26 cellular contexts compared by ENCODE assay signal in genomic region chr1:55826413-55827080, GRCh38.
DNase-seq lines count a peak whose midpoint lies in the region; ATAC-seq and TF ChIP-seq lines count a peak whose summit lies in the region.
"Had no signal": no experiment of that assay in that cellular context is flagged by ENCODE, and none has a peak within 500 bp of the region (broad histone marks: within the 10 kb centered on the region; RNA-seq: fewer than 3 reads in every experiment).

No MANE protein-coding gene starts in this region.

- no peak overlapping the region for H3K4me2 ChIP-seq in hepatocyte

- no peaks in the 10 kb centered on the region for H3K79me2 ChIP-seq in hepatocyte

- H3K4me3 Mint-ChIP-seq in CD4-positive, alpha-beta memory T cell: no peak overlapping the region
- H3K4me3 Mint-ChIP-seq: activated T-cell treated with anti-CD3 and anti-CD28 coated beads, Interleukin-2, amount 50 U/mL, for 72 hours; natural killer cell; T-helper 17 cell had no signal

- no peak overlapping the region for H3K27ac Mint-ChIP-seq in CD4-positive, alpha-beta memory T cell
- H3K27ac Mint-ChIP-seq: activated naive CD4-positive, alpha-beta T cell treated with anti-CD3 and anti-CD28 coated beads, Interleukin-2, amount 50 U/mL, for 72 hours; activated T-cell treated with anti-CD3 and anti-CD28 coated beads, Interleukin-2, amount 50 U/mL, for 72 hours; natural killer cell; T-helper 17 cell had no signal

- no peaks in the 10 kb centered on the region for H3K27me3 ChIP-seq in adipocyte (replicated peaks; ENCODE audit: control insufficient read depth, insufficient read depth, low read length)
- H3K27me3 ChIP-seq in hepatocyte: no peaks in the 10 kb centered on the region
- no peaks in the 10 kb centered on the region for H3K27me3 ChIP-seq in CD4-positive, alpha-beta memory T cell (ENCODE audit: insufficient read depth, low read length)
- H3K27me3 ChIP-seq: BE2C, heart right ventricle, left lung, SJSA1 had no signal

- H3K27ac ChIP-seq in hepatocyte: peak overlapping the region; percentile 63
- H3K27ac ChIP-seq in CD4-positive, alpha-beta memory T cell (ENCODE audit: low read depth, low read length): no peak overlapping the region
- H3K27ac ChIP-seq: 22Rv1, heart right ventricle, left lung, SJSA1 had no signal

- TF ChIP-seq CTCF in hepatocyte (IDR thresholded peaks at IDR 0.05; ENCODE audit: poor library complexity): no peak

- no peak overlapping the region for H3K9ac ChIP-seq in adipocyte (ENCODE audit: low read length)

- H3K4me1 ChIP-seq in adipocyte (ENCODE audit: control insufficient read depth, insufficient read depth, low read length) (peaks cover 14% of the 10 kb centered on the region), hepatocyte (ENCODE audit: insufficient read depth) (peaks cover 40% of the 10 kb centered on the region)
- no peaks in the 10 kb centered on the region for H3K4me1 ChIP-seq in CD4-positive, alpha-beta memory T cell (ENCODE audit: insufficient read depth, low read length)
- H3K4me1 ChIP-seq: BE2C, heart right ventricle had no signal

- 84% methylated on average over 4 of the region's 4 CpGs for WGBS in hepatocyte (ENCODE audit: low lambda C conversion rate, missing lambda C conversion rate)

- no peaks in the 10 kb centered on the region for H3K9me2 ChIP-seq in hepatocyte (replicated peaks; ENCODE audit: insufficient read depth)

- H3K36me3 ChIP-seq in adipocyte (ENCODE audit: control insufficient read depth, insufficient read depth, low read length, severe bottlenecking) (no peaks in the 10 kb centered on the region), hepatocyte (replicated peaks; ENCODE audit: insufficient read depth, low read depth) (no peaks in the 10 kb centered on the region)
- H3K36me3 ChIP-seq in CD4-positive, alpha-beta memory T cell (ENCODE audit: insufficient read depth, low read length): no peaks in the 10 kb centered on the region
- H3K36me3 ChIP-seq: BE2C, heart right ventricle, left lung, SJSA1 had no signal

- no peaks in the 10 kb centered on the region for H3K4me1 Mint-ChIP-seq in CD4-positive, alpha-beta memory T cell
- H3K4me1 Mint-ChIP-seq: natural killer cell, T-helper 17 cell had no signal

- H3K27me3 Mint-ChIP-seq in CD4-positive, alpha-beta memory T cell: no peaks in the 10 kb centered on the region

- intact Hi-C loops in CD4-positive, alpha-beta memory T cell (cut with micrococcal nuclease): no loop called here
- intact Hi-C loops in left colon (cut with DNase I, micrococcal nuclease): no loop called here

- ATAC-seq in left colon: no peak
- ATAC-seq in GM18909 (IDR thresholded peaks at IDR 0.05; ENCODE audit: poor library complexity, unreplicated experiment): no peak
- ATAC-seq: activated naive CD4-positive, alpha-beta T cell treated with anti-CD3 and anti-CD28 coated beads, Interleukin-2, amount 50 U/mL, for 72 hours; activated T-cell treated with anti-CD3 and anti-CD28 coated beads, Interleukin-2, amount 50 U/mL, for 72 hours; GM12878; natural killer cell; T-helper 17 cell had no signal

- DNase-seq in DMS 273 (lab: John Stamatoyannopoulos, UW; ENCODE audit: unreplicated experiment) (peak; percentile 18), DMS 273 treated with DMSO at 0.1 percent for 48 hours (lab: John Stamatoyannopoulos, UW) (no peak), adipocyte (ENCODE audit: low read depth) (peak; percentile 9), hepatocyte (ENCODE audit: low spot score) (no peak), Ammon's horn (ENCODE audit: low spot score) (no peak), left colon (no peak)
- no peak for DNase-seq in CD4-positive, alpha-beta memory T cell
- DNase-seq: activated CD4-positive, alpha-beta T cell treated with anti-CD3 and anti-CD28 coated beads for 4 hours; activated T-cell treated with anti-CD3 and anti-CD28 coated beads, Interleukin-2, amount 50 U/mL, for 72 hours; BE2C; central memory CD4-positive, alpha-beta T cell; COR-L47; heart right ventricle; left lung; midbrain; natural killer cell; NCI-H69; stimulated activated CD4-positive, alpha-beta T cell treated with anti-CD3 and anti-CD28 coated beads, Interleukin-12 subunit alpha, Interleukin-12 subunit beta, amount 100 ng/mL, for 4 hours; stimulated activated CD4-positive, alpha-beta T cell treated with anti-CD3 and anti-CD28 coated beads, Interleukin-4, amount 100 ng/mL, for 4 hours; stimulated activated naive CD4-positive, alpha-beta T cell treated with Interleukin-2 at 50 U/mL for 16 hours; T-helper 17 cell had no signal

- H3K9me3 Mint-ChIP-seq in CD4-positive, alpha-beta memory T cell: peaks cover 0 to 4% (median 0%) of the 10 kb centered on the region in 8 donors
- H3K9me3 Mint-ChIP-seq: natural killer cell had no signal

- no peak overlapping the region for H2AFZ ChIP-seq in hepatocyte

- POLR2A ChIA-PET in CD4-positive, alpha-beta memory T cell (lab: Charles Lee; ENCODE audit: partially characterized antibody): no interaction called here

- H3K9me3 ChIP-seq in adipocyte (ENCODE audit: control insufficient read depth, low read length) (no peaks in the 10 kb centered on the region), hepatocyte (ENCODE audit: low read depth) (no peaks in the 10 kb centered on the region)
- no peaks in the 10 kb centered on the region for H3K9me3 ChIP-seq in CD4-positive, alpha-beta memory T cell (ENCODE audit: control insufficient read depth in 1 of 2, low read length in 2 of 2)
- H3K9me3 ChIP-seq: BE2C, heart right ventricle, left lung had no signal

- CTCF ChIA-PET in CD4-positive, alpha-beta memory T cell (lab: Charles Lee; ENCODE audit: partially characterized antibody): no interaction called here

- no peaks in the 10 kb centered on the region for H4K20me1 ChIP-seq in hepatocyte (ENCODE audit: insufficient read depth, poor library complexity, severe bottlenecking)

- no peak overlapping the region for H3K4me3 ChIP-seq in adipocyte (ENCODE audit: low read length)
- H3K4me3 ChIP-seq in hepatocyte: no peak overlapping the region
- H3K4me3 ChIP-seq in CD4-positive, alpha-beta memory T cell (ENCODE audit: low read length in 2 of 2): no peak overlapping the region
- H3K4me3 ChIP-seq: GM12878, heart right ventricle, left lung, SJSA1 had no signal

- no peaks in the 10 kb centered on the region for H3K36me3 Mint-ChIP-seq in CD4-positive, alpha-beta memory T cell
- H3K36me3 Mint-ChIP-seq: activated naive CD4-positive, alpha-beta T cell treated with anti-CD3 and anti-CD28 coated beads, Interleukin-2, amount 50 U/mL, for 72 hours; natural killer cell had no signal

Comparison
In these comparisons a context has a peak if more than half of its experiments do, and no peak if none do; other contexts are left out.
1. DNase-seq: peak in DMS 273 (single experiment) and adipocyte (single experiment); none in DMS 273 treated with DMSO at 0.1 percent for 48 hours (single experiment), hepatocyte (single experiment), Ammon's horn (single experiment), CD4-positive, alpha-beta memory T cell (0 of 5) and left colon (0 of 2).